ENCODE assay signal across 20 cellular contexts in the genomic region with DNA sequence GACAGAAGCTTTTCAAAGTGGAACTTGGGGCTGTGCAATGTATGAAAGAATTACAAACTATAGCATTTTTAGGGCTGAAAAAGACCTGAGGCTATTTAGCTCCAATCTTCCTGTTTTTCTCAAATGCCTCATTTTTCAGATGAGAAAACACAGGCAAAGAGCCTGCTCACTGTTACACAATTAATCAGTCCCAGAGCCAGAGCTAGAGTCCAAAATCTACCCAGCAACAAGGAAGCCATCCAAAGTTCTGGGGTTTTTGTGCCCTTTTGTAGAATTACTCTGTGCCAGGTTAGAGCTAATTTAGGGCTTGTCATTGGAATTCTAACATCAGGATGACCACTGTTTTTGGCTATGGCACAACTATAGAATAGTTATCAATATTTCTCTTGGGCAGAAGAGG. TPM values are rescaled to one million over a fixed set of nuclear protein-coding genes. Genes with fewer than 3 reads are reported as not detected.
"Had no signal": no experiment of that assay in that cellular context is flagged by ENCODE, and none has a peak within 500 bp of the region (broad histone marks: within the 10 kb centered on the region; RNA-seq: fewer than 3 reads in every experiment).

No MANE protein-coding gene starts in this region.

- H3K4me1 ChIP-seq: esophagus muscularis mucosa, gastrocnemius medialis, right atrium auricular region, stomach, uterus had no signal

- DNase-seq: effector memory CD8-positive, alpha-beta T cell; gastrocnemius medialis; left colon; mammary epithelial cell; natural killer cell; small intestine; stimulated activated CD4-positive, alpha-beta T cell treated with anti-CD3 and anti-CD28 coated beads, Interleukin-12 subunit alpha, Interleukin-12 subunit beta, amount 100 ng/mL, for 4 hours; stimulated activated naive CD4-positive, alpha-beta T cell; stomach; substantia nigra; uterus had no signal

- H3K4me3 ChIP-seq: esophagus muscularis mucosa, gastrocnemius medialis, right atrium auricular region, stomach, uterus had no signal

- H3K36me3 ChIP-seq: esophagus muscularis mucosa, gastrocnemius medialis, right atrium auricular region, stomach, uterus had no signal

- FAIRE-seq: small intestine had no signal

- H3K9me3 ChIP-seq: esophagus muscularis mucosa, gastrocnemius medialis, right atrium auricular region, stomach, uterus had no signal

- H3K27me3 ChIP-seq: esophagus muscularis mucosa, gastrocnemius medialis, right atrium auricular region, stomach, uterus had no signal

- ATAC-seq: effector memory CD8-positive, alpha-beta T cell; gastrocnemius medialis; left colon; natural killer cell had no signal

- H3K27ac ChIP-seq: epithelial cell of prostate, esophagus muscularis mucosa, gastrocnemius medialis, right atrium auricular region, stomach, uterus had no signal

RNA-seq across cellular contexts. Expression of a gene that starts 45.5 kb away (rescaled TPM):
- total RNA-seq: esophagus muscularis mucosa, gastrocnemius medialis, kidney epithelial cell, left colon, mammary epithelial cell, mucosa of gallbladder, myocyte, natural killer cell, neural crest cell, osteocyte, posterior vena cava, right atrium auricular region, uterus had no signal
